Comparison of ENCODE assay signal across 19 cellular contexts in the genomic region with DNA sequence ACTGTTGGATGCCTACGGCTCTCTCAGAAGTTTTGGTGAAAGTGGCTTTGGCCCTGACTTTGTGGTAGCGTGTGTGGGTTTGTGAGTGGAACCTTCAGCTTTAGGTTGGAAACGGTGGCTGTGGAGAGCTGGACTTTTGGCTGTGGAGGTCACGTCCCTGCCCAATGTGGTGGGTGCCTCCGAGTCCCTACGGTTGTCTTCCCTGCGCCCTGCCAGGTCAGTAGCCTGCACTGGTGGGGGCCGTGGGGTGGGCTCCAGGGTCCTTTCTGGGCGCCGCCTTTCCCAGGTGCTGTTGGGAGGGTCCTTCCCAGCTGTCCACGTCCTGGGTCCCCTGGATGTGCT. TPM values are rescaled to one million over a fixed set of nuclear protein-coding genes. Genes with fewer than 3 reads are reported as not detected.
A peak's percentile ranks its signal among the peaks of the same experiment; 100 is the strongest.
DNase-seq lines count a peak whose midpoint lies in the region; ATAC-seq, FAIRE-seq and TF ChIP-seq lines count a peak whose summit lies in the region.
"Had no signal": no experiment of that assay in that cellular context is flagged by ENCODE, and none has a peak within 500 bp of the region (broad histone marks: within the 10 kb centered on the region; RNA-seq: fewer than 3 reads in every experiment).

No MANE protein-coding gene starts in this region.

- peak overlapping the region in 1 of 2 donors; percentile 40 for H3K9ac ChIP-seq in kidney (ENCODE audit: low read length in 2 of 2)

- POLR2A ChIA-PET in activated CD8-positive, alpha-beta T cell treated with anti-CD3 and anti-CD28 coated beads for 36 hours (lab: Charles Lee), result no interaction called here

- H3K4me1 ChIP-seq in kidney (ENCODE audit: control insufficient read depth in 1 of 2, insufficient read depth in 1 of 2, low read depth in 1 of 2, low read length in 2 of 2) (peaks cover 0 to 4% of the 10 kb centered on the region in 2 donors), upper lobe of right lung (no peaks in the 10 kb centered on the region)

- DNase-seq in activated naive CD4-positive, alpha-beta T cell treated with anti-CD3 and anti-CD28 coated beads, Interleukin-2, amount 10 ng/mL, durations not matched to agents 7 days and 5 days, result no peak
- no peak for DNase-seq in activated naive CD4-positive, alpha-beta T cell treated with Interleukin-2 at 50 U/mL for 16 hours
- no peak for DNase-seq in kidney
- peak; percentile 44 for DNase-seq in upper lobe of right lung
- DNase-seq in activated CD8-positive, alpha-beta T cell treated with anti-CD3 and anti-CD28 coated beads for 36 hours, result no peak
- no peak for DNase-seq in H54 (ENCODE audit: insufficient read length, low spot score)
- DNase-seq in NCI-H526 treated with DMSO at 0.1 percent for 48 hours (lab: John Stamatoyannopoulos, UW), result no peak
- DNase-seq: glutamatergic neuron, NCI-H2081 treated with DMSO at 0.1 percent for 48 hours, occipital lobe had no signal

- CTCF ChIA-PET in activated naive CD4-positive, alpha-beta T cell treated with anti-CD3 and anti-CD28 coated beads, Interleukin-2, amount 10 ng/mL, durations not matched to agents 7 days and 5 days (lab: Charles Lee), result no interaction called here
- CTCF ChIA-PET in activated CD8-positive, alpha-beta T cell treated with anti-CD3 and anti-CD28 coated beads for 36 hours (lab: Charles Lee), result no interaction called here

- H3K4me1 Mint-ChIP-seq in activated naive CD4-positive, alpha-beta T cell treated with anti-CD3 and anti-CD28 coated beads, Interleukin-2, amount 10 ng/mL, durations not matched to agents 7 days and 5 days, result peaks cover 23% of the 10 kb centered on the region
- H3K4me1 Mint-ChIP-seq in activated CD8-positive, alpha-beta T cell treated with anti-CD3 and anti-CD28 coated beads for 36 hours (ENCODE audit: low read depth), result peaks cover 2% of the 10 kb centered on the region

- TF ChIP-seq CTCF in kidney (IDR thresholded peaks at IDR 0.05; ENCODE audit: borderline replicate concordance, extremely low read depth, insufficient read depth) (no peak), upper lobe of right lung (IDR thresholded peaks at IDR 0.05) (no peak)
- no peak for TF ChIP-seq CTCF in activated CD8-positive, alpha-beta T cell treated with anti-CD3 and anti-CD28 coated beads for 36 hours (IDR thresholded peaks at IDR 0.05)

- FAIRE-seq in kidney (lab: Jason Lieb, UNC), result no peak
- no peak for FAIRE-seq in H54 (lab: Jason Lieb, UNC)

- TF ChIP-seq POLR2A in H54 (IDR thresholded peaks at IDR 0.05; ENCODE audit: low read depth, low read length), result no peak

- intact Hi-C loops in kidney (cut with DNase I), result no loop called here
- intact Hi-C loops in upper lobe of right lung (cut with DNase I), result no loop called here
- intact Hi-C loops in activated CD8-positive, alpha-beta T cell treated with anti-CD3 and anti-CD28 coated beads for 36 hours (cut with micrococcal nuclease), result no loop called here

- peak overlapping the region; percentile 57 to 66 for H3K27ac ChIP-seq in kidney (ENCODE audit: low read depth in 2 of 2, low read length in 2 of 2)
- H3K27ac ChIP-seq in upper lobe of right lung, result no peak overlapping the region

- peak overlapping the region; percentile 9 to 32 for H3K4me3 ChIP-seq in kidney (ENCODE audit: low read length in 2 of 2)
- H3K4me3 ChIP-seq in upper lobe of right lung, result no peak overlapping the region
- H3K4me3 ChIP-seq: smooth muscle cell had no signal

- H3K27me3 Mint-ChIP-seq in activated naive CD4-positive, alpha-beta T cell treated with anti-CD3 and anti-CD28 coated beads, Interleukin-2, amount 10 ng/mL, durations not matched to agents 7 days and 5 days, result peaks cover 3% of the 10 kb centered on the region
- H3K27me3 Mint-ChIP-seq in activated CD8-positive, alpha-beta T cell treated with anti-CD3 and anti-CD28 coated beads for 36 hours, result no peaks in the 10 kb centered on the region
- H3K27me3 Mint-ChIP-seq: brain had no signal

- peak overlapping the region; percentile 76 for H3K27ac Mint-ChIP-seq in activated naive CD4-positive, alpha-beta T cell treated with anti-CD3 and anti-CD28 coated beads, Interleukin-2, amount 10 ng/mL, durations not matched to agents 7 days and 5 days
- no peak overlapping the region for H3K27ac Mint-ChIP-seq in activated CD8-positive, alpha-beta T cell treated with anti-CD3 and anti-CD28 coated beads for 36 hours
- H3K27ac Mint-ChIP-seq: T-helper 1 cell treated with Interleukin-12 subunit alpha and Interleukin-12 subunit beta and Interleukin-4 antibody, amounts not matched to agents 30 μg/mL and 1 μg/mL, for 36 hours had no signal

- H3K36me3 Mint-ChIP-seq in activated naive CD4-positive, alpha-beta T cell treated with anti-CD3 and anti-CD28 coated beads, Interleukin-2, amount 10 ng/mL, durations not matched to agents 7 days and 5 days, result no peaks in the 10 kb centered on the region
- H3K36me3 Mint-ChIP-seq in activated CD8-positive, alpha-beta T cell treated with anti-CD3 and anti-CD28 coated beads for 36 hours (ENCODE audit: low read depth), result no peaks in the 10 kb centered on the region
- H3K36me3 Mint-ChIP-seq: brain had no signal

- ATAC-seq in upper lobe of right lung, result no peak
- no peak for ATAC-seq in activated CD8-positive, alpha-beta T cell treated with anti-CD3 and anti-CD28 coated beads for 36 hours
- ATAC-seq: stimulated activated naive CD8-positive, alpha-beta T cell treated with anti-CD3 and anti-CD28 coated beads, Interleukin-15, amount 100 ng/mL, for 72 hours had no signal

- no peaks in the 10 kb centered on the region for H3K9me3 Mint-ChIP-seq in activated naive CD4-positive, alpha-beta T cell treated with anti-CD3 and anti-CD28 coated beads, Interleukin-2, amount 10 ng/mL, durations not matched to agents 7 days and 5 days
- no peaks in the 10 kb centered on the region for H3K9me3 Mint-ChIP-seq in activated CD8-positive, alpha-beta T cell treated with anti-CD3 and anti-CD28 coated beads for 36 hours
- H3K9me3 Mint-ChIP-seq: activated T-helper 2 cell treated with anti-CD3 and anti-CD28 coated beads, Interferon-gamma antibody, Interleukin-2, Interleukin-4, amounts not matched to agents 10 μg/mL and 5 μg/mL and 100 μg/mL, durations not matched to agents 14 hours and 24 hours and 36 hours; brain; stimulated activated naive CD8-positive, alpha-beta T cell treated with anti-CD3 and anti-CD28 coated beads, Interleukin-15, amount 100 ng/mL, for 72 hours; T-helper 1 cell treated with Interleukin-12 subunit alpha and Interleukin-12 subunit beta and Interleukin-4 antibody, amounts not matched to agents 30 μg/mL and 1 μg/mL, for 36 hours had no signal

- H3K27me3 ChIP-seq in upper lobe of right lung, result no peaks in the 10 kb centered on the region

- no peaks in the 10 kb centered on the region for H3K9me3 ChIP-seq in kidney (ENCODE audit: control insufficient read depth in 1 of 2, low read length in 2 of 2)
- no peaks in the 10 kb centered on the region for H3K9me3 ChIP-seq in upper lobe of right lung

- H3K36me3 ChIP-seq in kidney (ENCODE audit: control insufficient read depth in 1 of 2, insufficient read depth in 2 of 2, low read length in 2 of 2), result no peaks in the 10 kb centered on the region
- no peaks in the 10 kb centered on the region for H3K36me3 ChIP-seq in upper lobe of right lung

- no peak overlapping the region for H3K4me3 Mint-ChIP-seq in activated naive CD4-positive, alpha-beta T cell treated with anti-CD3 and anti-CD28 coated beads, Interleukin-2, amount 10 ng/mL, durations not matched to agents 7 days and 5 days
- H3K4me3 Mint-ChIP-seq in activated CD8-positive, alpha-beta T cell treated with anti-CD3 and anti-CD28 coated beads for 36 hours, result no peak overlapping the region
- H3K4me3 Mint-ChIP-seq: brain; T-helper 1 cell treated with Interleukin-12 subunit alpha and Interleukin-12 subunit beta and Interleukin-4 antibody, amounts not matched to agents 30 μg/mL and 1 μg/mL, for 36 hours had no signal

RNA-seq across cellular contexts. Expression of gene COLEC11, which starts 11.1 kb away (rescaled TPM):
- polyA plus RNA-seq in PFSK-1 (2012; ENCODE audit: insufficient read length, low read depth), result 127 TPM
- total RNA-seq in kidney (7.6 TPM), upper lobe of right lung (1.5 TPM)
- polyA plus RNA-seq in kidney (ENCODE audit: insufficient read depth, low read depth, low replicate concordance), result 34.6 TPM
- under 1 TPM in 1 of 2 experiments, not detected in 1; 0.49 TPM for total RNA-seq in activated CD8-positive, alpha-beta T cell treated with anti-CD3 and anti-CD28 coated beads for 36 hours
- total RNA-seq: activated T-helper 2 cell treated with anti-CD3 and anti-CD28 coated beads, Interferon-gamma antibody, Interleukin-2, Interleukin-4, amounts not matched to agents 10 μg/mL and 5 μg/mL and 100 μg/mL, durations not matched to agents 14 hours and 24 hours and 36 hours; kidney epithelial cell had no signal

RNA-seq across cellular contexts. Expression of gene RPS7, which starts 30.9 kb away (rescaled TPM):
- polyA plus RNA-seq in PFSK-1 (2012; ENCODE audit: insufficient read length, low read depth), result 1,896 TPM
- total RNA-seq in kidney (992 TPM), upper lobe of right lung (807 TPM)
- 1,826 TPM for polyA plus RNA-seq in kidney (ENCODE audit: insufficient read depth, low read depth, low replicate concordance)
- total RNA-seq in activated CD8-positive, alpha-beta T cell treated with anti-CD3 and anti-CD28 coated beads for 36 hours, result 1,000 to 10,000 TPM; 1,838 to 1,893 TPM

RNA-seq across cellular contexts. Expression of gene RNASEH1, which starts 47.9 kb away (rescaled TPM):
- 27.1 TPM for polyA plus RNA-seq in PFSK-1 (2012; ENCODE audit: insufficient read length, low read depth)
- total RNA-seq in kidney (21.1 TPM), upper lobe of right lung (18.6 TPM)
- polyA plus RNA-seq in kidney (ENCODE audit: insufficient read depth, low read depth, low replicate concordance), result 6.8 TPM
- total RNA-seq in activated CD8-positive, alpha-beta T cell treated with anti-CD3 and anti-CD28 coated beads for 36 hours, result 10 to 100 TPM; 23.4 to 24.7 TPM

RNA-seq across cellular contexts. Expression of gene ALLC, which starts 52.0 kb away (rescaled TPM):
- 0.35 TPM for polyA plus RNA-seq in PFSK-1 (2012; ENCODE audit: insufficient read length, low read depth)
- total RNA-seq in kidney (not detected), upper lobe of right lung (not detected)
- polyA plus RNA-seq in kidney (ENCODE audit: insufficient read depth, low read depth, low replicate concordance), result 1.3 TPM
- total RNA-seq in activated CD8-positive, alpha-beta T cell treated with anti-CD3 and anti-CD28 coated beads for 36 hours, result not detected
- total RNA-seq: activated T-helper 2 cell treated with anti-CD3 and anti-CD28 coated beads, Interferon-gamma antibody, Interleukin-2, Interleukin-4, amounts not matched to agents 10 μg/mL and 5 μg/mL and 100 μg/mL, durations not matched to agents 14 hours and 24 hours and 36 hours; dermis microvascular lymphatic vessel endothelial cell; occipital lobe; RPMI7951; smooth muscle cell had no signal
- polyA plus RNA-seq: smooth muscle cell had no signal
